6 cellular contexts compared by ENCODE assay signal in genomic region chr17:75854881-75855309, GRCh38. TPM values are rescaled to one million over a fixed set of nuclear protein-coding genes. Genes with fewer than 3 reads are reported as not detected.
DNase-seq lines count a peak whose midpoint lies in the region; ATAC-seq and TF ChIP-seq lines count a peak whose summit lies in the region.

No MANE protein-coding gene starts in this region.

- no peaks in the 10 kb centered on the region for H3K9me3 Mint-ChIP-seq in activated CD8-positive, alpha-beta memory T cell treated with anti-CD3 and anti-CD28 coated beads, Interleukin-2, amount 10 ng/mL, durations not matched to agents 7 days and 5 days (ENCODE audit: low read depth)
- H3K9me3 Mint-ChIP-seq in activated naive CD8-positive, alpha-beta T cell treated with anti-CD3 and anti-CD28 coated beads, Interleukin-2, amount 50 U/mL, for 24 hours: no peaks in the 10 kb centered on the region

- H3K36me3 ChIP-seq in tibial nerve: peaks cover 0 to 29% (median 16%) of the 10 kb centered on the region in 3 donors

- no peak for TF ChIP-seq EP300 in tibial nerve (IDR thresholded peaks at IDR 0.05)

- H3K27me3 Mint-ChIP-seq in activated CD8-positive, alpha-beta memory T cell treated with anti-CD3 and anti-CD28 coated beads, Interleukin-2, amount 10 ng/mL, durations not matched to agents 7 days and 5 days: no peaks in the 10 kb centered on the region
- no peaks in the 10 kb centered on the region for H3K27me3 Mint-ChIP-seq in activated naive CD8-positive, alpha-beta T cell treated with anti-CD3 and anti-CD28 coated beads, Interleukin-2, amount 50 U/mL, for 24 hours

- no peak for DNase-seq in activated CD8-positive, alpha-beta memory T cell treated with anti-CD3 and anti-CD28 coated beads, Interleukin-2, amount 10 ng/mL, durations not matched to agents 7 days and 5 days
- DNase-seq in activated CD8-positive, alpha-beta memory T cell treated with anti-CD3 and anti-CD28 coated beads for 24 hours: no peak
- DNase-seq in left cardiac atrium (peak; percentile 61), tibial nerve (ENCODE audit: low spot score in 2 of 2) (peak in 1 of 2 donors; percentile 37), ecto neural progenitor cell (ENCODE audit: low spot score) (no peak)
- DNase-seq in activated naive CD8-positive, alpha-beta T cell treated with anti-CD3 and anti-CD28 coated beads, Interleukin-2, amount 50 U/mL, for 24 hours: no peak

- CTCF ChIA-PET in activated CD8-positive, alpha-beta memory T cell treated with anti-CD3 and anti-CD28 coated beads, Interleukin-2, amount 10 ng/mL, durations not matched to agents 7 days and 5 days (lab: Charles Lee): interaction anchor here (0.9 to 12.8 kb wide), 27 partner anchors 8 to 529 kb away, joined by 3 to 175 read pairs (median 5); partner anchors contain the start of genes GALK1, MRPL38, TRIM47 and TRIM65

- ATAC-seq in activated CD8-positive, alpha-beta memory T cell treated with anti-CD3 and anti-CD28 coated beads, Interleukin-2, amount 10 ng/mL, durations not matched to agents 7 days and 5 days: peak; percentile 0
- ATAC-seq in left cardiac atrium: peak; percentile 18 to 19
- no peak for ATAC-seq in activated naive CD8-positive, alpha-beta T cell treated with anti-CD3 and anti-CD28 coated beads, Interleukin-2, amount 50 U/mL, for 24 hours

- H3K36me3 Mint-ChIP-seq in activated CD8-positive, alpha-beta memory T cell treated with anti-CD3 and anti-CD28 coated beads, Interleukin-2, amount 10 ng/mL, durations not matched to agents 7 days and 5 days: peaks cover 5% of the 10 kb centered on the region
- H3K36me3 Mint-ChIP-seq in activated naive CD8-positive, alpha-beta T cell treated with anti-CD3 and anti-CD28 coated beads, Interleukin-2, amount 50 U/mL, for 24 hours (ENCODE audit: low read depth): peaks cover under 1% of the 10 kb centered on the region

- no peaks in the 10 kb centered on the region for H3K27me3 ChIP-seq in tibial nerve

- H3K27ac Mint-ChIP-seq in activated CD8-positive, alpha-beta memory T cell treated with anti-CD3 and anti-CD28 coated beads, Interleukin-2, amount 10 ng/mL, durations not matched to agents 7 days and 5 days: no peak overlapping the region
- no peak overlapping the region for H3K27ac Mint-ChIP-seq in activated naive CD8-positive, alpha-beta T cell treated with anti-CD3 and anti-CD28 coated beads, Interleukin-2, amount 50 U/mL, for 24 hours

- peak overlapping the region; percentile 91 to 99 (median 98) for H3K27ac ChIP-seq in tibial nerve

- intact Hi-C loops in left cardiac atrium (cut with DNase I): loop anchor here in 1 of 2 donors (2.0 kb wide), 1 partner anchor 70 kb away; the partner anchor contains the start of gene UNK

- peak overlapping the region; percentile 59 to 99 (median 81) for H3K4me3 ChIP-seq in tibial nerve

- no peaks in the 10 kb centered on the region for H3K9me3 ChIP-seq in tibial nerve

- peak in 1 of 2 donors; percentile 71 for TF ChIP-seq POLR2A in tibial nerve (IDR thresholded peaks at IDR 0.05)

- WGBS in tibial nerve, 2 donors: 0% methylated on average over 15 to 19 of the region's 19 CpGs

- peaks cover 38% of the 10 kb centered on the region for H3K4me1 Mint-ChIP-seq in activated CD8-positive, alpha-beta memory T cell treated with anti-CD3 and anti-CD28 coated beads, Interleukin-2, amount 10 ng/mL, durations not matched to agents 7 days and 5 days
- peaks cover 40% of the 10 kb centered on the region for H3K4me1 Mint-ChIP-seq in activated naive CD8-positive, alpha-beta T cell treated with anti-CD3 and anti-CD28 coated beads, Interleukin-2, amount 50 U/mL, for 24 hours

- no peak for TF ChIP-seq CTCF in tibial nerve (IDR thresholded peaks at IDR 0.05)

- no peak overlapping the region for H3K4me3 Mint-ChIP-seq in activated CD8-positive, alpha-beta memory T cell treated with anti-CD3 and anti-CD28 coated beads, Interleukin-2, amount 10 ng/mL, durations not matched to agents 7 days and 5 days
- H3K4me3 Mint-ChIP-seq in activated naive CD8-positive, alpha-beta T cell treated with anti-CD3 and anti-CD28 coated beads, Interleukin-2, amount 50 U/mL, for 24 hours: no peak overlapping the region

- peaks cover 0 to 60% (median 17%) of the 10 kb centered on the region in 4 donors for H3K4me1 ChIP-seq in tibial nerve

RNA-seq across cellular contexts. Expression of gene WBP2, which starts 0.2 kb away (rescaled TPM):
- total RNA-seq in activated CD8-positive, alpha-beta memory T cell treated with anti-CD3 and anti-CD28 coated beads, Interleukin-2, amount 10 ng/mL, durations not matched to agents 7 days and 5 days: 10 to 100 TPM; 71.3 to 79.1 TPM
- 100 to 1,000 TPM; 106 to 122 TPM for total RNA-seq in left cardiac atrium
- 10 to 100 TPM; 63.5 to 79.7 (median 71.0) TPM for total RNA-seq in tibial nerve

RNA-seq across cellular contexts. Expression of gene UNC13D, which starts 10.7 kb away (rescaled TPM):
- 100 to 1,000 TPM; 212 to 218 TPM for total RNA-seq in activated CD8-positive, alpha-beta memory T cell treated with anti-CD3 and anti-CD28 coated beads, Interleukin-2, amount 10 ng/mL, durations not matched to agents 7 days and 5 days
- total RNA-seq in left cardiac atrium (10 to 100 TPM; 22.1 to 34.0 TPM), tibial nerve (10 to 100 TPM; 10.5 to 53.1 (median 22.6) TPM)

RNA-seq across cellular contexts. Expression of gene TRIM47, which starts 23.5 kb away (rescaled TPM):
- total RNA-seq in activated CD8-positive, alpha-beta memory T cell treated with anti-CD3 and anti-CD28 coated beads, Interleukin-2, amount 10 ng/mL, durations not matched to agents 7 days and 5 days: 10 to 100 TPM; 13.4 to 24.3 TPM
- total RNA-seq in left cardiac atrium: 10 to 100 TPM; 22.9 to 25.3 TPM
- 10 to 100 TPM; 47.4 to 79.0 (median 57.0) TPM for total RNA-seq in tibial nerve

RNA-seq across cellular contexts. Expression of gene TRIM65, which starts 41.9 kb away (rescaled TPM):
- total RNA-seq in activated CD8-positive, alpha-beta memory T cell treated with anti-CD3 and anti-CD28 coated beads, Interleukin-2, amount 10 ng/mL, durations not matched to agents 7 days and 5 days: 10 to 100 TPM; 33.3 to 33.6 TPM
- total RNA-seq in left cardiac atrium (1 to 10 TPM; 8.4 to 9.9 TPM), tibial nerve (10 to 100 TPM; 40.2 to 68.1 (median 41.5) TPM)

RNA-seq across cellular contexts. Expression of gene MRPL38, which starts 49.8 kb away (rescaled TPM):
- total RNA-seq in activated CD8-positive, alpha-beta memory T cell treated with anti-CD3 and anti-CD28 coated beads, Interleukin-2, amount 10 ng/mL, durations not matched to agents 7 days and 5 days: 100 to 1,000 TPM; 115 to 139 TPM
- 10 to 100 TPM; 73.7 to 83.4 TPM for total RNA-seq in left cardiac atrium
- 100 to 1,000 TPM in 1 of 4 donors, 10 to 100 TPM in 3; 56.8 to 118 (median 76.2) TPM for total RNA-seq in tibial nerve
